20 cellular contexts compared by ENCODE assay signal in the genomic region with DNA sequence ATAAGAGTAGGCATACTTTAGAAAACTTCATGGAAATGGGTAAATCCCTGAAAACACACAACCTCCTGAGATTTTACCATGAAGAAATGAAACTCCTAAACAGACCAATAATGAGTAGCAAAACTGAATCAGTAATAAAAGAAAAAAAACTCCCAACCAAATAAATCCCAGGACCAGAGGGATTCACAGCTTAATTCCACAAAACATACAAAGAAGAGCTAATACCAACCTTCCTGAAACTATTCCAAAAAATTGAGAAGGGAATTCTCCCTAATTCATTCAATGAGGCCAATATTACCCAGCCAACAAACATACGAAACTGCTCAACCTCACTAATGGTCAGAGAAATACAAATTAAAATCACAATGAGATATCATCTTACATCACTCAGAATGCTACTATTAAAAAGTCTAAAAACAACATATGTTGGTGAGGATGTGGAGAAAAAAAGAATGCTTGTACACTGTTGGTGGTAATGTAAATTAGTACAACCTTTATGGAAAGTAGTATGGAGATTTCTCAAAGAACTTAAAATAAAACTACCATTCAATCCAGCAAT.
DNase-seq lines count a peak whose midpoint lies in the region; TF ChIP-seq lines count a peak whose summit lies in the region.
"Had no signal": no experiment of that assay in that cellular context is flagged by ENCODE, and none has a peak within 500 bp of the region (broad histone marks: within the 10 kb centered on the region; RNA-seq: fewer than 3 reads in every experiment).

No MANE protein-coding gene starts in this region.

- H3K4me1 ChIP-seq in Loucy (ENCODE audit: insufficient read depth, low read length, poor library complexity, severe bottlenecking) (no peaks in the 10 kb centered on the region), skeletal muscle satellite cell (ENCODE audit: control insufficient read depth, insufficient read depth, low read length) (no peaks in the 10 kb centered on the region)
- H3K4me1 ChIP-seq: ascending aorta, parathyroid adenoma, uterus had no signal

- H3K36me3 Mint-ChIP-seq in activated naive CD4-positive, alpha-beta T cell treated with anti-CD3 and anti-CD28 coated beads, Interleukin-2, amount 50 U/mL, for 24 hours: no peaks in the 10 kb centered on the region
- H3K36me3 Mint-ChIP-seq in activated naive CD4-positive, alpha-beta T cell treated with anti-CD3 and anti-CD28 coated beads for 36 hours (ENCODE audit: low read depth): no peaks in the 10 kb centered on the region
- H3K36me3 Mint-ChIP-seq in activated naive CD8-positive, alpha-beta T cell: no peaks in the 10 kb centered on the region

- H3K9me2 ChIP-seq in Loucy (replicated peaks; ENCODE audit: low read depth, low read length): no peaks in the 10 kb centered on the region

- no peaks in the 10 kb centered on the region for H3K9me3 ChIP-seq in Loucy (ENCODE audit: insufficient read depth, low read depth, low read length)
- no peaks in the 10 kb centered on the region for H3K9me3 ChIP-seq in skeletal muscle satellite cell (replicated peaks; ENCODE audit: low read length)
- H3K9me3 ChIP-seq: ascending aorta, uterus had no signal

- TF ChIP-seq CTCF in Loucy (conservative IDR thresholded peaks at IDR 0.05; ENCODE audit: low read length): no peak

- no peaks in the 10 kb centered on the region for H3K79me2 ChIP-seq in Loucy (ENCODE audit: insufficient read depth, low read length)
- H3K79me2 ChIP-seq: parathyroid adenoma had no signal

- H3K27me3 ChIP-seq in Loucy (ENCODE audit: insufficient read depth, low read length, poor library complexity, severe bottlenecking) (no peaks in the 10 kb centered on the region), skeletal muscle satellite cell (ENCODE audit: control insufficient read depth, insufficient read depth, low read length) (no peaks in the 10 kb centered on the region)
- H3K27me3 ChIP-seq: ascending aorta, uterus had no signal

- DNase-seq in activated naive CD4-positive, alpha-beta T cell treated with anti-CD3 and anti-CD28 coated beads for 36 hours: no peak
- DNase-seq in HPDE6-E6E7 (ENCODE audit: extremely low spot score): no peak
- no peak for DNase-seq in dedifferentiated amniotic fluid mesenchymal stem cell (ENCODE audit: extremely low spot score)
- DNase-seq in NCI-H345 treated with DMSO at 0.1 percent for 48 hours (lab: John Stamatoyannopoulos, UW; ENCODE audit: unreplicated experiment): no peak
- DNase-seq: activated CD4-positive, alpha-beta T cell treated with anti-CD3 and anti-CD28 coated beads for 1 hour; COR-L47; NCI-H1092; NCI-H2029 treated with DMSO at 0.1 percent for 48 hours; NCI-H510A treated with DMSO at 0.1 percent for 48 hours; SHP77; substantia nigra; T1000; uterus had no signal

- H3K36me3 ChIP-seq in Loucy (ENCODE audit: insufficient read depth, low read length) (no peaks in the 10 kb centered on the region), skeletal muscle satellite cell (ENCODE audit: insufficient read depth, low read length) (no peaks in the 10 kb centered on the region)
- H3K36me3 ChIP-seq: ascending aorta, uterus had no signal

- H3K9me3 Mint-ChIP-seq in activated naive CD4-positive, alpha-beta T cell treated with anti-CD3 and anti-CD28 coated beads, Interleukin-2, amount 50 U/mL, for 24 hours: no peaks in the 10 kb centered on the region
- H3K9me3 Mint-ChIP-seq in activated naive CD4-positive, alpha-beta T cell treated with anti-CD3 and anti-CD28 coated beads for 36 hours: no peaks in the 10 kb centered on the region
- H3K9me3 Mint-ChIP-seq in activated naive CD8-positive, alpha-beta T cell (ENCODE audit: low read depth): no peaks in the 10 kb centered on the region

- H3K4me3 Mint-ChIP-seq in activated naive CD4-positive, alpha-beta T cell treated with anti-CD3 and anti-CD28 coated beads, Interleukin-2, amount 50 U/mL, for 24 hours: peak overlapping the region; percentile 65
- H3K4me3 Mint-ChIP-seq in activated naive CD4-positive, alpha-beta T cell treated with anti-CD3 and anti-CD28 coated beads for 36 hours: no peak overlapping the region
- H3K4me3 Mint-ChIP-seq in activated naive CD8-positive, alpha-beta T cell: peak overlapping the region; percentile 68

- H3K4me3 ChIP-seq in Loucy (ENCODE audit: low read length, poor library complexity, severe bottlenecking): no peak overlapping the region
- no peak overlapping the region for H3K4me3 ChIP-seq in skeletal muscle satellite cell (ENCODE audit: low read length)
- H3K4me3 ChIP-seq: ascending aorta, lung, uterus had no signal

- peak overlapping the region; percentile 4; the same call in 1 of the 2 replicates for H2AFZ ChIP-seq in Loucy (ENCODE audit: low read length)
- H2AFZ ChIP-seq: parathyroid adenoma had no signal

- no peaks in the 10 kb centered on the region for H3K27me3 Mint-ChIP-seq in activated naive CD4-positive, alpha-beta T cell treated with anti-CD3 and anti-CD28 coated beads, Interleukin-2, amount 50 U/mL, for 24 hours
- H3K27me3 Mint-ChIP-seq in activated naive CD4-positive, alpha-beta T cell treated with anti-CD3 and anti-CD28 coated beads for 36 hours (ENCODE audit: low read depth): no peaks in the 10 kb centered on the region
- H3K27me3 Mint-ChIP-seq in activated naive CD8-positive, alpha-beta T cell: no peaks in the 10 kb centered on the region

- H3K9ac ChIP-seq in Loucy (ENCODE audit: low read depth, low read length, poor library complexity, severe bottlenecking): no peak overlapping the region
- H3K9ac ChIP-seq in skeletal muscle satellite cell (ENCODE audit: low read depth, low read length): no peak overlapping the region
- H3K9ac ChIP-seq: parathyroid adenoma had no signal

- H3K4me2 ChIP-seq in Loucy (ENCODE audit: low read depth, low read length, poor library complexity, severe bottlenecking): no peak overlapping the region
- peak overlapping the region; percentile 41 for H3K4me2 ChIP-seq in skeletal muscle satellite cell (ENCODE audit: low read length)

- intact Hi-C loops in activated naive CD4-positive, alpha-beta T cell treated with anti-CD3 and anti-CD28 coated beads for 36 hours (cut with micrococcal nuclease): no loop called here

- H3F3A ChIP-seq in Loucy (ENCODE audit: low read depth): no peaks in the 10 kb centered on the region

- CTCF ChIA-PET in activated naive CD4-positive, alpha-beta T cell treated with anti-CD3 and anti-CD28 coated beads for 36 hours (lab: Charles Lee): interaction anchor here (0.7 kb wide), 1 partner anchor 262 kb away, joined by 3 read pairs; no protein-coding TSS in a partner anchor

- no peaks in the 10 kb centered on the region for H4K20me1 ChIP-seq in Loucy (ENCODE audit: insufficient read depth, low read length, poor library complexity, severe bottlenecking)

- peaks cover 19% of the 10 kb centered on the region for H3K4me1 Mint-ChIP-seq in activated naive CD4-positive, alpha-beta T cell treated with anti-CD3 and anti-CD28 coated beads, Interleukin-2, amount 50 U/mL, for 24 hours
- H3K4me1 Mint-ChIP-seq in activated naive CD4-positive, alpha-beta T cell treated with anti-CD3 and anti-CD28 coated beads for 36 hours (ENCODE audit: low read depth): peaks cover 22% of the 10 kb centered on the region
- peaks cover 6% of the 10 kb centered on the region for H3K4me1 Mint-ChIP-seq in activated naive CD8-positive, alpha-beta T cell (ENCODE audit: low read depth)

- peak overlapping the region; percentile 93 for H3K27ac Mint-ChIP-seq in activated naive CD4-positive, alpha-beta T cell treated with anti-CD3 and anti-CD28 coated beads, Interleukin-2, amount 50 U/mL, for 24 hours
- no peak overlapping the region for H3K27ac Mint-ChIP-seq in activated naive CD4-positive, alpha-beta T cell treated with anti-CD3 and anti-CD28 coated beads for 36 hours
- H3K27ac Mint-ChIP-seq in activated naive CD8-positive, alpha-beta T cell: peak overlapping the region; percentile 84
